1 cellular context compared by ENCODE assay signal in the genomic region with DNA sequence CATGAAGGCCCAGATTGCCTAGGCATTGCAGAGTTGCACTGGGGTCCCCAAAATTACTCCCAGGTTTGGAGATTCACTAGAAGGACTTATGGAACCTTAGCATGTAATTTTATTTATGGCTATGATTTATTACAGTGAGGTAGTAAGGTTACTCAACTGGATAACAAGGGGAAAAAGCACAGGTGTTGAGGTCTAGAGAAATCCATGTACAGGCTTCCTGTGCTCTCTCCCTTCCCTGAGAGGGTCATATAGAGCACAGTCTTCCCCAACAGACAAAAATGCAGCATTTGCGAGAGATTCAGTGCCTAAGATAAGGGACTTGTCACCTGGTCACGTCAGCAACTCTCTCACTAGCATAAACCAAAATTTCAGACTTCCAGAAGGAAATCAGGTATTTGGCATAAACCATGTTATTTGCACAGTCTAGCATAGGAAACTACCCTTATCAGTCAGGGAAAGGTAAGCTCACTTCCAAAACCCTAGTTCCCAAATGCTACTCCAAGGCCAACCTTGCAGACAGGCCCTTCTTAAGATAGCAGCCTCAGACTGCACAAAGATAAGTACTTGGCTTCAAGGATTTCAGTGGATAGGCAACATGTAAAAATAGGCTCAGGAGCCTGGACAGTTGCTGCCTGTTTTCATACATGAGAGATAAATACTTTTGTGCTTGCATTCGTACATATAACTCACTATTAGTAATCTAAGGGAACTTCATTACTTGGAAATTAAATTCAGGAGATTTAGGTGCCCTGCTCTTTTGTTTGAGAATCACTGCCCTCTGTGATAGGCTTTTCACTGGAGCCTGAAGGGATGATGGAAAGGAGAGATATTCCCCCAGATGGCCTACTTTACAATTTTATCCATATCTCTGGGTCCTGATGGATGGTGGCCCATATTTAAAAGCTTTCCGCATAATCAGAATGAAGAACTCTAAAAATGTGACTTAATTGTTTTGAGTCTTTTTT.
TF ChIP-seq lines count a peak whose summit lies in the region.

No MANE protein-coding gene starts in this region.

TF ChIP-seq in SK-N-SH treated with all-trans-retinoic acid at 6 μM for 48 hours, 23 proteins besides CTCF, POLR2A, EP300 and RAD21 (continued from another document):
- TF ChIP-seq CSDC2 (CRISPR knock-in tag; IDR thresholded peaks at IDR 0.05) (no peak), ZFP30 (CRISPR knock-in tag; IDR thresholded peaks at IDR 0.05) (0 out of 2 replicates have a peak, but pooled peaks have one; percentile 23), ZC3H10 (CRISPR knock-in tag; IDR thresholded peaks at IDR 0.05) (no peak), ESRRG (CRISPR knock-in tag; IDR thresholded peaks at IDR 0.05) (no peak; the same call in 1 of the 2 replicates), ARNTL (CRISPR knock-in tag; IDR thresholded peaks at IDR 0.05; ENCODE audit: borderline replicate concordance, low read depth) (0 out of 2 replicates have a peak, but pooled peaks have one; percentile 52)
- TF ChIP-seq, protein P1, sequence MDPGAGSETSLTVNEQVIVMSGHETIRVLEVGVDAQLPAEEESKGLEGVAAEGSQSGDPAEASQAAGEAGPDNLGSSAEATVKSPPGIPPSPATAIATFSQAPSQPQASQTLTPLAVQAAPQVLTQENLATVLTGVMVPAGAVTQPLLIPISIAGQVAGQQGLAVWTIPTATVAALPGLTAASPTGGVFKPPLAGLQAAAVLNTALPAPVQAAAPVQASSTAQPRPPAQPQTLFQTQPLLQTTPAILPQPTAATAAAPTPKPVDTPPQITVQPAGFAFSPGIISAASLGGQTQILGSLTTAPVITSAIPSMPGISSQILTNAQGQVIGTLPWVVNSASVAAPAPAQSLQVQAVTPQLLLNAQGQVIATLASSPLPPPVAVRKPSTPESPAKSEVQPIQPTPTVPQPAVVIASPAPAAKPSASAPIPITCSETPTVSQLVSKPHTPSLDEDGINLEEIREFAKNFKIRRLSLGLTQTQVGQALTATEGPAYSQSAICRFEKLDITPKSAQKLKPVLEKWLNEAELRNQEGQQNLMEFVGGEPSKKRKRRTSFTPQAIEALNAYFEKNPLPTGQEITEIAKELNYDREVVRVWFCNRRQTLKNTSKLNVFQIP (CRISPR knock-in tag; IDR thresholded peaks at IDR 0.05; ENCODE audit: borderline replicate concordance, low read depth), result peak; percentile 16; the same call in 1 of the 2 replicates
- TF ChIP-seq, protein P2, sequence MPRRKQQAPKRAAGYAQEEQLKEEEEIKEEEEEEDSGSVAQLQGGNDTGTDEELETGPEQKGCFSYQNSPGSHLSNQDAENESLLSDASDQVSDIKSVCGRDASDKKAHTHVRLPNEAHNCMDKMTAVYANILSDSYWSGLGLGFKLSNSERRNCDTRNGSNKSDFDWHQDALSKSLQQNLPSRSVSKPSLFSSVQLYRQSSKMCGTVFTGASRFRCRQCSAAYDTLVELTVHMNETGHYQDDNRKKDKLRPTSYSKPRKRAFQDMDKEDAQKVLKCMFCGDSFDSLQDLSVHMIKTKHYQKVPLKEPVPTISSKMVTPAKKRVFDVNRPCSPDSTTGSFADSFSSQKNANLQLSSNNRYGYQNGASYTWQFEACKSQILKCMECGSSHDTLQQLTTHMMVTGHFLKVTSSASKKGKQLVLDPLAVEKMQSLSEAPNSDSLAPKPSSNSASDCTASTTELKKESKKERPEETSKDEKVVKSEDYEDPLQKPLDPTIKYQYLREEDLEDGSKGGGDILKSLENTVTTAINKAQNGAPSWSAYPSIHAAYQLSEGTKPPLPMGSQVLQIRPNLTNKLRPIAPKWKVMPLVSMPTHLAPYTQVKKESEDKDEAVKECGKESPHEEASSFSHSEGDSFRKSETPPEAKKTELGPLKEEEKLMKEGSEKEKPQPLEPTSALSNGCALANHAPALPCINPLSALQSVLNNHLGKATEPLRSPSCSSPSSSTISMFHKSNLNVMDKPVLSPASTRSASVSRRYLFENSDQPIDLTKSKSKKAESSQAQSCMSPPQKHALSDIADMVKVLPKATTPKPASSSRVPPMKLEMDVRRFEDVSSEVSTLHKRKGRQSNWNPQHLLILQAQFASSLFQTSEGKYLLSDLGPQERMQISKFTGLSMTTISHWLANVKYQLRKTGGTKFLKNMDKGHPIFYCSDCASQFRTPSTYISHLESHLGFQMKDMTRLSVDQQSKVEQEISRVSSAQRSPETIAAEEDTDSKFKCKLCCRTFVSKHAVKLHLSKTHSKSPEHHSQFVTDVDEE (CRISPR knock-in tag; IDR thresholded peaks at IDR 0.05), result peak; percentile 100
